Comparison of ENCODE assay signal across 8 cellular contexts in genomic region chr17:49290690-49291326, GRCh38.
DNase-seq lines count a peak whose midpoint lies in the region; ATAC-seq and TF ChIP-seq lines count a peak whose summit lies in the region.

No MANE protein-coding gene starts in this region.

- H3K4me3 Mint-ChIP-seq in natural killer cell, result no peak overlapping the region
- no peak overlapping the region for H3K4me3 Mint-ChIP-seq in natural killer cell treated with Interleukin-12 subunit alpha and Interleukin-12 subunit beta and Interleukin-15 and Interleukin-18, amount 100 ng/mL, for 72 hours

- H3K36me3 Mint-ChIP-seq in natural killer cell, result no peaks in the 10 kb centered on the region
- H3K36me3 Mint-ChIP-seq in natural killer cell treated with Interleukin-12 subunit alpha and Interleukin-12 subunit beta and Interleukin-15 and Interleukin-18, amount 100 ng/mL, for 72 hours, result no peaks in the 10 kb centered on the region

- peak; percentile 65 for TF ChIP-seq CTCF in natural killer cell (IDR thresholded peaks at IDR 0.05)

- H3K27ac Mint-ChIP-seq in natural killer cell, result peak overlapping the region in 1 of 2 donors; percentile 18
- H3K27ac Mint-ChIP-seq in natural killer cell treated with Interleukin-12 subunit alpha and Interleukin-12 subunit beta and Interleukin-15 and Interleukin-18, amount 100 ng/mL, for 72 hours, result no peak overlapping the region

- ATAC-seq in natural killer cell (peak in 1 of 3 donors; percentile 48), left lobe of liver (peak; percentile 44), GM21423 (IDR thresholded peaks at IDR 0.05; ENCODE audit: unreplicated experiment) (no peak), HG02588 (IDR thresholded peaks at IDR 0.05; ENCODE audit: unreplicated experiment) (no peak)
- no peak for ATAC-seq in natural killer cell treated with Interleukin-12 subunit alpha and Interleukin-12 subunit beta and Interleukin-15 and Interleukin-18, amount 100 ng/mL, for 72 hours

- peaks cover 0 to 5% of the 10 kb centered on the region in 2 donors for H3K4me1 Mint-ChIP-seq in natural killer cell
- H3K4me1 Mint-ChIP-seq in natural killer cell treated with Interleukin-12 subunit alpha and Interleukin-12 subunit beta and Interleukin-15 and Interleukin-18, amount 100 ng/mL, for 72 hours (ENCODE audit: low read depth in 2 of 2), result peaks cover 0 to 7% of the 10 kb centered on the region in 2 donors

- no peaks in the 10 kb centered on the region for H3K9me3 Mint-ChIP-seq in natural killer cell
- no peaks in the 10 kb centered on the region for H3K9me3 Mint-ChIP-seq in natural killer cell treated with Interleukin-12 subunit alpha and Interleukin-12 subunit beta and Interleukin-15 and Interleukin-18, amount 100 ng/mL, for 72 hours

- H3K27me3 Mint-ChIP-seq in natural killer cell (ENCODE audit: low read depth in 2 of 2), result no peaks in the 10 kb centered on the region
- no peaks in the 10 kb centered on the region for H3K27me3 Mint-ChIP-seq in natural killer cell treated with Interleukin-12 subunit alpha and Interleukin-12 subunit beta and Interleukin-15 and Interleukin-18, amount 100 ng/mL, for 72 hours

- DNase-seq in natural killer cell (no peak), NCI-H1694 (lab: John Stamatoyannopoulos, UW) (peak; percentile 41), brain pericyte (ENCODE audit: low read depth, low spot score) (peak; percentile 15), left lobe of liver (ENCODE audit: low spot score) (no peak), NCI-H226 (no peak)
- no peak for DNase-seq in natural killer cell treated with Interleukin-12 subunit alpha and Interleukin-12 subunit beta and Interleukin-15 and Interleukin-18, amount 100 ng/mL, for 72 hours (ENCODE audit: low spot score)

- intact Hi-C loops in natural killer cell (cut with micrococcal nuclease), result loop anchor here (2.0 kb wide), 1 partner anchor 110 kb away; no protein-coding TSS in a partner anchor

Comparison
In these comparisons a context has a peak if more than half of its experiments do, and no peak if none do; other contexts are left out.
1. DNase-seq: peak in NCI-H1694 (single experiment) and brain pericyte (single experiment); none in natural killer cell (single experiment), natural killer cell treated with Interleukin-12 subunit alpha and Interleukin-12 subunit beta and Interleukin-15 and Interleukin-18, amount 100 ng/mL, for 72 hours (single experiment), left lobe of liver (single experiment) and NCI-H226 (single experiment).